Comparison of ENCODE assay signal across 8 cellular contexts in the genomic region with DNA sequence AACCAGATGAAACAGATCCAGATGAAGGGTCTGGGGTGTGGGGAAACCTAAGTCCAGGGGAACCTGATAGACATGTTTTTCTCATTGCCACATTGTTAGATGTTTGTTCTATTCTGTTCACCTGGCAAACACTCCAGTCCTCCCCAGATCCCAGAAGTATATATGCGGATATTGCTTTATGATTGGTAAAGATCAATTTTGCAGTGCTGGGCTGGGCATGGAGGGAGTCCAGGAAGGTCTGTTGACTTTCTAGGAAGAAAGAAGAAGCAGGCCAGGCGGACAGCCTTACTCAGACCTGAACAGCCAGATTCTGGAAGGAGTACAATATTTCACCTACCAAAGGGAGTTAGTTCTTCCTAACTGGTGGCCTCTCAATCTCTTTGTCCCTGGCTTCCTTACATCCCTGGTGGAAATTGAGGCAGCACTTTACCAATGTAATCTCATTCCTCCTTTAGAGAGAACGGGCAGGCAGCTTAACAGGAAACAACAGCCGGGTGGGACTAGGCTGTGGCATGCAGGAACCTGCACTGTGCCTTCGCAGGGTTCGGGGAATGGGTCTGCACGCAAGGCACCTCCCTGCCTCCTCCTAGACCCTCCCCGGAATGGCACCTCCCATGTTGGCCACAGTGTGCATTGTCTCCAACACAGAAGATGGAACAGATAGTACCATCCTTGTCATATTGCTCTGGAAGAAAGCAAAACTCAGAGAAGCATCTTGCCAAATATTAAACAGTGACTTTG. TPM values are rescaled to one million over a fixed set of nuclear protein-coding genes. Genes with fewer than 3 reads are reported as not detected.
DNase-seq lines count a peak whose midpoint lies in the region; TF ChIP-seq lines count a peak whose summit lies in the region.

No MANE protein-coding gene starts in this region.

- peaks cover 72% of the 10 kb centered on the region for H3K36me3 Mint-ChIP-seq in T-helper 2 cell treated with Interferon-gamma antibody and Interleukin-4, amounts not matched to agents 5 μg/mL and 100 μg/mL, for 36 hours (ENCODE audit: low read depth)

- peak overlapping the region; percentile 50 for H3K27ac ChIP-seq in colonic mucosa
- peak overlapping the region; percentile 24 to 91 (median 82) for H3K27ac ChIP-seq in spleen

- WGBS in spleen, 5 donors, result 24 to 36% (median 27%) methylated on average over 8 of the region's 8 CpGs

- peak overlapping the region; percentile 86 for H3K27ac Mint-ChIP-seq in T-helper 2 cell treated with Interferon-gamma antibody and Interleukin-4, amounts not matched to agents 5 μg/mL and 100 μg/mL, for 36 hours

- no peaks in the 10 kb centered on the region for H3K4me1 ChIP-seq in colonic mucosa
- peaks cover 11 to 79% (median 61%) of the 10 kb centered on the region in 6 donors for H3K4me1 ChIP-seq in spleen

- H3K4me3 Mint-ChIP-seq in T-helper 2 cell treated with Interferon-gamma antibody and Interleukin-4, amounts not matched to agents 5 μg/mL and 100 μg/mL, for 36 hours, result peak overlapping the region; percentile 92

- H3K9me3 ChIP-seq in colonic mucosa, result no peaks in the 10 kb centered on the region
- peaks cover 0 to 8% (median 0%) of the 10 kb centered on the region in 8 donors for H3K9me3 ChIP-seq in spleen

- H3K4me1 Mint-ChIP-seq in T-helper 2 cell treated with Interferon-gamma antibody and Interleukin-4, amounts not matched to agents 5 μg/mL and 100 μg/mL, for 36 hours (ENCODE audit: low read depth), result peaks cover 54% of the 10 kb centered on the region

- peak overlapping the region; percentile 30 for H3K4me3 ChIP-seq in colonic mucosa
- H3K4me3 ChIP-seq in spleen, result peak overlapping the region; percentile 49 to 79 (median 54)

- intact Hi-C loops in colonic mucosa (cut with DNase I) (no loop called here), spleen (cut with DNase I; ENCODE audit: low total_unique reads) (no loop called here)

- H3K9ac ChIP-seq in colonic mucosa (ENCODE audit: low read depth in 2 of 2, low read length in 2 of 2), result peak overlapping the region; percentile 27 to 28

- TF ChIP-seq POLR2A in spleen (IDR thresholded peaks at IDR 0.05), result peak in 1 of 3 donors; percentile 27

- no peaks in the 10 kb centered on the region for H3K27me3 Mint-ChIP-seq in T-helper 2 cell treated with Interferon-gamma antibody and Interleukin-4, amounts not matched to agents 5 μg/mL and 100 μg/mL, for 36 hours (ENCODE audit: low read depth)

- H3K27me3 ChIP-seq in colonic mucosa (no peaks in the 10 kb centered on the region), spleen (replicated peaks in 1 of 7) (no peaks in the 10 kb centered on the region)

- DNase-seq in GDM1 (lab: John Stamatoyannopoulos, UW) (peak; percentile 45), colonic mucosa (no peak), spleen (peak; percentile 85), DMS79 treated with DMSO at 0.1 percent for 48 hours (lab: John Stamatoyannopoulos, UW) (no peak), NCI-H748 treated with DMSO at 0.1 percent for 48 hours (lab: John Stamatoyannopoulos, UW) (no peak), putamen (ENCODE audit: low spot score) (no peak), NCI-H2029 treated with DMSO at 0.1 percent for 48 hours (lab: John Stamatoyannopoulos, UW) (no peak)
- no peak for DNase-seq in T-helper 2 cell treated with Interferon-gamma antibody and Interleukin-4, amounts not matched to agents 5 μg/mL and 100 μg/mL, for 36 hours (ENCODE audit: low spot score)

- H3K36me3 ChIP-seq in colonic mucosa, result no peaks in the 10 kb centered on the region
- H3K36me3 ChIP-seq in spleen, result peaks cover 0 to 41% (median 26%) of the 10 kb centered on the region in 6 donors

- H3K9me3 Mint-ChIP-seq in T-helper 2 cell treated with Interferon-gamma antibody and Interleukin-4, amounts not matched to agents 5 μg/mL and 100 μg/mL, for 36 hours, result peaks cover 16% of the 10 kb centered on the region

- no peak for TF ChIP-seq CTCF in colonic mucosa (IDR thresholded peaks at IDR 0.05)
- TF ChIP-seq CTCF in spleen (IDR thresholded peaks at IDR 0.05 in 8 of 11, conservative IDR thresholded peaks at IDR 0.05 in 3 of 11), result no peak

RNA-seq across cellular contexts. Expression of gene GIMAP6, which starts 0.9 kb away (rescaled TPM):
- total RNA-seq in colonic mucosa (1 to 10 TPM; 4.8 to 7.1 TPM), spleen (100 to 1,000 TPM in 5 of 7 donors, 10 to 100 TPM in 2; 75.5 to 181 (median 135) TPM)
- 10 to 100 TPM; 18.2 to 58.6 (median 27.7) TPM for polyA plus RNA-seq in spleen

RNA-seq across cellular contexts. Expression of gene GIMAP2, which starts 54.3 kb away (rescaled TPM):
- total RNA-seq in colonic mucosa (1 to 10 TPM; 6.5 to 6.9 TPM), spleen (100 to 1,000 TPM in 1 of 7 donors, 10 to 100 TPM in 6; 48.6 to 126 (median 85.4) TPM)
- polyA plus RNA-seq in spleen, result 10 to 100 TPM; 33.9 to 48.5 (median 47.5) TPM

Comparison
In these comparisons a context has a peak if more than half of its experiments do, and no peak if none do; other contexts are left out.
1. DNase-seq: peak in GDM1 (single experiment) and spleen (single experiment); none in T-helper 2 cell treated with Interferon-gamma antibody and Interleukin-4, amounts not matched to agents 5 μg/mL and 100 μg/mL, for 36 hours (single experiment), colonic mucosa (single experiment), DMS79 treated with DMSO at 0.1 percent for 48 hours (single experiment), NCI-H748 treated with DMSO at 0.1 percent for 48 hours (single experiment), putamen (single experiment) and NCI-H2029 treated with DMSO at 0.1 percent for 48 hours (single experiment).
2. RNA of gene GIMAP6, which starts 0.9 kb away (total RNA-seq): 75.5 to 181 TPM in spleen; 4.8 to 7.1 TPM in colonic mucosa; every median in the first group is over 4 times any median in the second.
3. RNA of gene GIMAP2, which starts 54.3 kb away (total RNA-seq): 48.6 to 126 TPM in spleen; 6.5 to 6.9 TPM in colonic mucosa; every median in the first group is over 4 times any median in the second.